In genomic region chr10:21519981-21520436, GRCh38 we compare ENCODE assay signal across 8 cellular contexts. TPM values are rescaled to one million over a fixed set of nuclear protein-coding genes. Genes with fewer than 3 reads are reported as not detected.
DNase-seq lines count a peak whose midpoint lies in the region; ATAC-seq and TF ChIP-seq lines count a peak whose summit lies in the region.

No MANE protein-coding gene starts in this region.

- H3K4me1 ChIP-seq in SJSA1 (replicated peaks): peaks cover 38% of the 10 kb centered on the region
- H3K4me1 ChIP-seq in neural progenitor cell: peaks cover 51% of the 10 kb centered on the region
- H3K4me1 ChIP-seq in effector memory CD4-positive, alpha-beta T cell (ENCODE audit: control insufficient read depth, insufficient read depth, low read length, poor library complexity, severe bottlenecking): peaks cover 34% of the 10 kb centered on the region

- H3K27me3 ChIP-seq in SJSA1 (replicated peaks) (no peaks in the 10 kb centered on the region), neural progenitor cell (no peaks in the 10 kb centered on the region)
- H3K27me3 ChIP-seq in effector memory CD4-positive, alpha-beta T cell (replicated peaks; ENCODE audit: control insufficient read depth, insufficient read depth, low read length, poor library complexity, severe bottlenecking): peaks cover 64% of the 10 kb centered on the region

- H3K27me3 Mint-ChIP-seq in neural progenitor cell (ENCODE audit: insufficient read depth, low read depth): peaks cover 7% of the 10 kb centered on the region

- H3K4me3 ChIP-seq in SJSA1: peak overlapping the region; percentile 37
- peak overlapping the region; percentile 99 for H3K4me3 ChIP-seq in neural progenitor cell
- H3K4me3 ChIP-seq in effector memory CD4-positive, alpha-beta T cell (ENCODE audit: insufficient read depth, low read depth, low read length, poor library complexity, severe bottlenecking): no peak overlapping the region

- peaks cover 26% of the 10 kb centered on the region for H4K20me1 ChIP-seq in neural progenitor cell (ENCODE audit: low read depth)

- no peak overlapping the region for H2AFZ ChIP-seq in neural progenitor cell (replicated peaks)

- H3K27ac ChIP-seq in SJSA1 (peak overlapping the region; percentile 41), neural progenitor cell (peak overlapping the region; percentile 93)
- H3K27ac ChIP-seq in effector memory CD4-positive, alpha-beta T cell (ENCODE audit: insufficient read depth, low read length, poor library complexity, severe bottlenecking): no peak overlapping the region

- H3K9me3 Mint-ChIP-seq in neural progenitor cell: peaks cover 2% of the 10 kb centered on the region

- no peak for ATAC-seq in HG02840 (IDR thresholded peaks at IDR 0.05; ENCODE audit: low FRiP score, unreplicated experiment)

- H3K36me3 ChIP-seq in SJSA1 (no peaks in the 10 kb centered on the region), neural progenitor cell (peaks cover 10% of the 10 kb centered on the region)
- no peaks in the 10 kb centered on the region for H3K36me3 ChIP-seq in effector memory CD4-positive, alpha-beta T cell (ENCODE audit: control insufficient read depth, insufficient read depth, low read length)

- in situ Hi-C loops in GM13976 (cut with MboI; ENCODE audit: low sequenced_read_pairs, unreplicated experiment): loop anchor here (25.0 kb wide), 1 partner anchor 417 kb away; no protein-coding TSS in a partner anchor

- peak overlapping the region; percentile 83 for H3K4me2 ChIP-seq in neural progenitor cell

- peaks cover 100% of the 10 kb centered on the region for H3K79me2 ChIP-seq in neural progenitor cell (ENCODE audit: low read depth)

- H3F3A ChIP-seq in neural progenitor cell (ENCODE audit: low read depth): peaks cover 93% of the 10 kb centered on the region

- peaks cover 49% of the 10 kb centered on the region for H3K4me1 Mint-ChIP-seq in neural progenitor cell

- TF ChIP-seq CTCF in neural progenitor cell (IDR thresholded peaks at IDR 0.05): no peak
- no peak for TF ChIP-seq CTCF in GM13976 (IDR thresholded peaks at IDR 0.05; ENCODE audit: borderline replicate concordance, control extremely low read depth, extremely low read depth, insufficient read depth, missing control alignments)

- peak; percentile 66 for DNase-seq in EL
- DNase-seq in HCEC 1CT: peak; percentile 62
- DNase-seq in SJSA1 (ENCODE audit: low read depth in 1 of 2, low spot score in 2 of 2): peak in 1 of 2 experiments; percentile 69
- peak; percentile 49 to 51 for DNase-seq in erythroblast (lab: John Stamatoyannopoulos, UW)
- DNase-seq in neural progenitor cell (ENCODE audit: low spot score): peak; percentile 53
- no peak for DNase-seq in GM13976 (ENCODE audit: low spot score)
- no peak for DNase-seq in effector memory CD4-positive, alpha-beta T cell

- H3K9ac ChIP-seq in neural progenitor cell: peak overlapping the region; percentile 11

- peak overlapping the region; percentile 99 for H3K4me3 Mint-ChIP-seq in neural progenitor cell

- no peaks in the 10 kb centered on the region for H3K9me3 ChIP-seq in SJSA1 (replicated peaks)
- H3K9me3 ChIP-seq in neural progenitor cell (ENCODE audit: low read depth): no peaks in the 10 kb centered on the region
- H3K9me3 ChIP-seq in effector memory CD4-positive, alpha-beta T cell (ENCODE audit: control insufficient read depth, low read length): no peaks in the 10 kb centered on the region

- TF ChIP-seq POLR2A in erythroblast (IDR thresholded peaks at IDR 0.05; ENCODE audit: low read length): no peak

- peak overlapping the region; percentile 99 for H3K27ac Mint-ChIP-seq in neural progenitor cell

- H3K36me3 Mint-ChIP-seq in neural progenitor cell: peaks cover 18% of the 10 kb centered on the region

RNA-seq across cellular contexts. Expression of gene SKIDA1, which starts 5.5 kb away (rescaled TPM):
- total RNA-seq in SJSA1 (2014; rRNA removed; shearing (Covaris generic)): 0.72 and 1.7 TPM in 2 replicates
- 123 and 127 TPM in 2 replicates for total RNA-seq in neural progenitor cell (ENCODE audit: low replicate concordance)

RNA-seq across cellular contexts. Expression of gene MLLT10, which starts 14.0 kb away (rescaled TPM):
- total RNA-seq in SJSA1 (2014; rRNA removed; shearing (Covaris generic)): 21.7 and 35.3 TPM in 2 replicates
- total RNA-seq in neural progenitor cell (ENCODE audit: low replicate concordance): 55.7 and 61.3 TPM in 2 replicates

Comparison
In these comparisons a context has a peak if more than half of its experiments do, and no peak if none do; other contexts are left out.
1. DNase-seq: peak in EL (single experiment), HCEC 1CT (single experiment), erythroblast (2 of 2) and neural progenitor cell (single experiment); none in GM13976 (single experiment) and effector memory CD4-positive, alpha-beta T cell (0 of 3).
2. RNA of gene SKIDA1, which starts 5.5 kb away (total RNA-seq): 123 to 127 TPM in neural progenitor cell; 0.72 to 1.7 TPM in SJSA1; every median in the first group is over 10 times any median in the second.